ENCODE assay signal across 8 cellular contexts in the genomic region with DNA sequence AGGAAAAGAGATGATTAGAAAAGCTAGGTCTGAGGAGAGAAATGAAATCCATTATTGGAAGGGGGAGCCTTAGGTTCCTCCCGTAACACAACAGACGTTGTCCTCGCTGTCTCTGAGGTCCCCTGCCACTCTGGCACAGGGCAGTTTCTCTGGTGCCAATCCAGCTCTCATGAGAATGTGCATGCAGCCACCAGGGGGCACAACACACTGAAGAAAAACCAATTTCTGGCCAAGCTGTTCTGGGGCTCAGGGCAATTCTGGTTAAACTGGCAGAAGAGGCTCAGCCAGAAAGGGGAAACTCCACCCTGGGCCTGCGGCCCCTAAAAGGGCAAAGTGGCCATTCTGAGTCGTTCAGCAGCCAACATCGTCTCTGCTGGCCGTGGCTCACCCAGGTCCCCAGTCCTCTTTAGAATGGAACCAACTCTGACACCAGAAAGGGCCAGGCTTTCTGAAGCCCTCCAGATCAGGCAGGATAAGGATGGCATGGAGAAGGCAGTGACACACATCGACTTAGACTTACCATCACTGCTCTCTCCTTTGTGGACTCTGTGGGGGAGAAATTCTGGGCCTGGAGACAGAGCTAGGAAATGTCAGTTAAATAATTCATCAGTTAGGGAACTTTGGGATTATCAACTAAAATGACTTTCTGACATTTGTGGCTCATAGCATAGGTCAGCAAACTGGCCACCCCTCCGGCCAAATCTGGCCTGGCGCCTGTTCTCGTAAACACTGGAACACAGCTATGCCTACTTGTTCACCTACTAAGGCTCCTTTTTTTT. TPM values are rescaled to one million over a fixed set of nuclear protein-coding genes. Genes with fewer than 3 reads are reported as not detected.
DNase-seq lines count a peak whose midpoint lies in the region; FAIRE-seq and TF ChIP-seq lines count a peak whose summit lies in the region.

No MANE protein-coding gene starts in this region.

- H3K4me1 ChIP-seq in testis: peaks cover 25% of the 10 kb centered on the region

- H3K4me3 Mint-ChIP-seq in activated naive CD4-positive, alpha-beta T cell treated with anti-CD3 and anti-CD28 coated beads for 36 hours: no peak overlapping the region
- H3K4me3 Mint-ChIP-seq in osteocyte (ENCODE audit: unreplicated experiment): no peak overlapping the region

- peaks cover 16% of the 10 kb centered on the region for H3K36me3 Mint-ChIP-seq in activated naive CD4-positive, alpha-beta T cell treated with anti-CD3 and anti-CD28 coated beads for 36 hours (ENCODE audit: low read depth)
- H3K36me3 Mint-ChIP-seq in osteocyte (ENCODE audit: unreplicated experiment): peaks cover 33% of the 10 kb centered on the region

- peak; percentile 87 for TF ChIP-seq CTCF in osteocyte (IDR thresholded peaks at IDR 0.05)
- peak; percentile 76 to 90 (median 89) for TF ChIP-seq CTCF in testis (IDR thresholded peaks at IDR 0.05)

- no peaks in the 10 kb centered on the region for H3K9me3 Mint-ChIP-seq in activated naive CD4-positive, alpha-beta T cell treated with anti-CD3 and anti-CD28 coated beads for 36 hours
- no peaks in the 10 kb centered on the region for H3K9me3 Mint-ChIP-seq in osteocyte (ENCODE audit: unreplicated experiment)

- H3K9me3 ChIP-seq in MG63: no peaks in the 10 kb centered on the region
- H3K9me3 ChIP-seq in testis: no peaks in the 10 kb centered on the region

- CTCF ChIA-PET in activated naive CD4-positive, alpha-beta T cell treated with anti-CD3 and anti-CD28 coated beads for 36 hours (lab: Charles Lee): interaction anchor here (0.5 to 8.4 kb wide), 42 partner anchors 8 to 380 kb away, joined by 3 to 148 read pairs (median 4); no protein-coding TSS in a partner anchor

- WGBS in testis, 2 donors: 53 to 75% methylated on average over 8 to 11 of the region's 11 CpGs

- TF ChIP-seq POLR2A in H54 (IDR thresholded peaks at IDR 0.05; ENCODE audit: low read depth, low read length): no peak
- no peak for TF ChIP-seq POLR2A in testis (IDR thresholded peaks at IDR 0.05)

- H3K4me3 ChIP-seq in MG63 (no peak overlapping the region), testis (no peak overlapping the region)

- FAIRE-seq in H54 (lab: Jason Lieb, UNC): peak; percentile 45

- in situ Hi-C loops in SK-MEL-5 (cut with HindIII; ENCODE audit: low pct_unique_long_range_greater_than_20kb, low sequenced_read_pairs): no loop called here

- H3K27me3 Mint-ChIP-seq in activated naive CD4-positive, alpha-beta T cell treated with anti-CD3 and anti-CD28 coated beads for 36 hours (ENCODE audit: low read depth): no peaks in the 10 kb centered on the region
- no peaks in the 10 kb centered on the region for H3K27me3 Mint-ChIP-seq in osteocyte (ENCODE audit: unreplicated experiment)

- DNase-seq in GDM1 (lab: John Stamatoyannopoulos, UW): peak; percentile 79
- DNase-seq in H54 (ENCODE audit: insufficient read length, low spot score): peak; percentile 61
- DNase-seq in MG63: peak; percentile 59
- DNase-seq in SK-MEL-5 (ENCODE audit: low read depth, low spot score): peak; percentile 91
- DNase-seq in activated naive CD4-positive, alpha-beta T cell treated with anti-CD3 and anti-CD28 coated beads for 36 hours: peak; percentile 88
- peak; percentile 76 for DNase-seq in germinal center (ENCODE audit: low spot score)
- peak; percentile 88 for DNase-seq in osteocyte (ENCODE audit: extremely low spot score, unreplicated experiment)
- peak; percentile 83 for DNase-seq in testis

- peak overlapping the region; percentile 44 to 48 for H3K27ac ChIP-seq in testis

- H3K4me1 Mint-ChIP-seq in activated naive CD4-positive, alpha-beta T cell treated with anti-CD3 and anti-CD28 coated beads for 36 hours (ENCODE audit: low read depth): peaks cover 7% of the 10 kb centered on the region
- peaks cover 22% of the 10 kb centered on the region for H3K4me1 Mint-ChIP-seq in osteocyte (ENCODE audit: unreplicated experiment)

- H3K36me3 ChIP-seq in MG63: peaks cover 49% of the 10 kb centered on the region
- peaks cover 5% of the 10 kb centered on the region for H3K36me3 ChIP-seq in testis (ENCODE audit: low read depth, missing control alignments)

- intact Hi-C loops in activated naive CD4-positive, alpha-beta T cell treated with anti-CD3 and anti-CD28 coated beads for 36 hours (cut with micrococcal nuclease): loop anchor here (1.0 to 5.0 kb wide), 6 partner anchors 21 to 381 kb away; a partner anchor contains a TSS
- intact Hi-C loops in testis (cut with DNase I; ENCODE audit: low total_unique reads): loop anchor here (10.0 kb wide), 1 partner anchor 362 kb away; no protein-coding TSS in a partner anchor

- H3K27ac Mint-ChIP-seq in activated naive CD4-positive, alpha-beta T cell treated with anti-CD3 and anti-CD28 coated beads for 36 hours: no peak overlapping the region
- H3K27ac Mint-ChIP-seq in osteocyte (ENCODE audit: unreplicated experiment): peak overlapping the region; percentile 29

- no peaks in the 10 kb centered on the region for H3K27me3 ChIP-seq in MG63
- H3K27me3 ChIP-seq in testis: no peaks in the 10 kb centered on the region

RNA-seq across cellular contexts. Expression of a gene that starts 58.5 kb away (rescaled TPM):
- 66.2 and 97.8 TPM in 2 replicates for total RNA-seq in MG63 (2014; rRNA removed; shearing (Covaris generic); ENCODE audit: low replicate concordance)
- 94.1 and 96.5 TPM in 2 replicates for total RNA-seq in SK-MEL-5 (2014; rRNA removed; shearing (Covaris generic))
- 97.4 and 127 TPM in 2 replicates for polyA plus RNA-seq in SK-MEL-5 (2015; cell fraction: cytosol; rRNA removed)
- 35.1 and 38.8 TPM in 2 replicates for polyA plus RNA-seq in SK-MEL-5 (2015; cell fraction: nucleus; rRNA removed)
- total RNA-seq in activated naive CD4-positive, alpha-beta T cell treated with anti-CD3 and anti-CD28 coated beads for 36 hours: 10 to 100 TPM; 38.2 to 41.5 TPM
- total RNA-seq in osteocyte (91.2 and 94.9 TPM in 2 replicates), testis (100 to 1,000 TPM in 1 of 2 donors, 10 to 100 TPM in 1; 88.7 to 102 TPM)
- polyA plus RNA-seq in testis (ENCODE audit: insufficient read depth, low read depth, low replicate concordance): 54.2 TPM
